8 cellular contexts compared by ENCODE assay signal in the genomic region with DNA sequence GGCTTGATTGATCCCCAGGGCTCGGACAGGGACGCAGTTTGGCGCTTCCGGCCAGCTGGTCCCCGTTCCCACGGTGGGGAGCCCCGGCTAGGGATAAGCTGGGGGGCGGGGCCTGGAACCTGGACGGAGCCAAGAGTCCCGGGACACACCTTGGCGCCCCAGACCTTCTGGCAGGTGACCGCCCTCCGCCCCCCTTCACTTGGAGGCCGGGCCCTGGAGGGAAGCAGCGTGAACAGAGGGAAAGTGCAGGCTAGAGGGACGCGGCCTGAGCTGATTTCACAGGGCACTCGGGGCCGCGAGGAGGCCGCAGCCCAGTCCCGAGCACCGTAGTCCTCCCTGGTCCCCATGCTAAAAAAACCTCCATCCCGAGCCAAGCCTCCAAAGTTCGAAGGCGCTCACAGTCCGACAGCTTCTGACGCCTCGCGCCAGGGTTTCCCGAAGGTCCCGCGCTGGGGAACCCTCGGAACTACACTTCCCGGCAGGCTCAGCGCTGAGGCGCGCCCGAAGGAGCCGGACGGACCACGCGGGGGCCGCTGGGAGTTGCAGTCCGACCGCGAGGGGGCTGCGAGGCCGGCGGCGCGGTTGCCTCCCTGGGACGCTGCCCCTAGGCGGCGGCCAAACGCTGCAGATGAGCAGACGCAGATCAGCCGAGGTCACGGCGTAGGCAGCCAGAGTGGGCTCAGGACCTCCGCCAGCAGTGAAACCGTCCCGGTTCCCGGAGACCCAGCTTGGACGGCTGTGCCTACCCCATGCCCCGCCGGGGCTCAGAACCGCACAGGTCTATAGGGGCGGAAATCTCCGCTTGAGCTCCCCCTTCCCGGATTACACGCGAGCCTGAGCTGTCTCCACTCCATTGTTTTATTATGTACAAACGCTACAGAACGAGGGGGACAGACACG. TPM values are rescaled to one million over a fixed set of nuclear protein-coding genes. Genes with fewer than 3 reads are reported as not detected.
DNase-seq lines count a peak whose midpoint lies in the region; TF ChIP-seq lines count a peak whose summit lies in the region.

Gene TBX6 (minus strand): TSS at position 451 of the 899 bp plus-strand sequence. CDS start 731 bp downstream, outside the sequence.

- intact Hi-C loops in stomach (cut with DNase I; ENCODE audit: low total_unique reads): no loop called here

- in situ Hi-C loops in G401 (cut with HindIII; ENCODE audit: low sequenced_read_pairs): no loop called here

- CTCF ChIA-PET in RWPE1 (lab: Yijun Ruan, JAX): interaction anchor here (0.5 to 2.0 kb wide), 14 partner anchors 12 to 1469 kb away, joined by 3 to 16 read pairs (median 4); partner anchors contain the start of gene GDPD3

- peak within 1 kb of the TSS; percentile 87 for H3K4me3 ChIP-seq in H7 (ENCODE audit: insufficient read depth, low read depth, low read length)
- H3K4me3 ChIP-seq in stomach: peak within 1 kb of the TSS; percentile 48 to 66 (median 52)

- no peaks in the 10 kb centered on the region for H3K9me3 Mint-ChIP-seq in neural crest cell

- TF ChIP-seq CTCF in RWPE1 (conservative IDR thresholded peaks at IDR 0.05; ENCODE audit: low read depth) (peak; percentile 89), neural crest cell (conservative IDR thresholded peaks at IDR 0.05) (peak; percentile 72), stomach (IDR thresholded peaks at IDR 0.05) (peak in 5 of 7 experiments; percentile 77 to 93 (median 82))

- peaks cover 40 to 64% (median 54%) of the 10 kb centered on the region in 4 donors for H3K4me1 ChIP-seq in stomach

- H3K27me3 ChIP-seq in H7 (ENCODE audit: control insufficient read depth, insufficient read depth, low read length) (no peaks in the 10 kb centered on the region), stomach (no peaks in the 10 kb centered on the region)

- 0 to 1% (median 0%) methylated on average over 34 to 76 of the region's 76 CpGs for WGBS in stomach, 5 donors

- H3K4me1 Mint-ChIP-seq in neural crest cell: peaks cover 38% of the 10 kb centered on the region

- H3K27ac ChIP-seq in RWPE1 (peak within 1 kb of the TSS; percentile 79), stomach (peak within 1 kb of the TSS; percentile 66 to 99 (median 88))

- H3K4me3 Mint-ChIP-seq in neural crest cell: peak within 1 kb of the TSS; percentile 84

- POLR2A ChIA-PET in RWPE1 (lab: Yijun Ruan, JAX; ENCODE audit: low non-redundant PET): interaction anchor here (0.6 to 1.4 kb wide), 2 partner anchors 18 to 25 kb away, joined by 3 to 4 read pairs; no protein-coding TSS in a partner anchor

- peaks cover 0 to 4% (median 1%) of the 10 kb centered on the region in 4 donors for H3K9me3 ChIP-seq in stomach

- no peak for TF ChIP-seq POLR2A in stomach (IDR thresholded peaks at IDR 0.05)

- TF ChIP-seq EP300 in stomach (IDR thresholded peaks at IDR 0.05): no peak

- H3K27ac Mint-ChIP-seq in neural crest cell (ENCODE audit: unreplicated experiment): peak within 1 kb of the TSS; percentile 95

- H3K36me3 ChIP-seq in H7 (replicated peaks; ENCODE audit: control insufficient read depth, insufficient read depth, low read length) (peaks cover 3% of the 10 kb centered on the region; the same call in 1 of the 2 replicates), stomach (peaks cover 5 to 22% (median 17%) of the 10 kb centered on the region in 4 donors)

- peaks cover 7% of the 10 kb centered on the region for H3K36me3 Mint-ChIP-seq in neural crest cell (ENCODE audit: low read depth)

- H3K27me3 Mint-ChIP-seq in neural crest cell (ENCODE audit: low read depth): peaks cover 2% of the 10 kb centered on the region

- DNase-seq in G401 (ENCODE audit: low spot score) (peak; percentile 86), H7 (peak; percentile 98), LoVo (ENCODE audit: low spot score) (peak; percentile 94), RWPE1 (ENCODE audit: low spot score) (peak; percentile 86), fibroblast of the conjunctiva (ENCODE audit: low read depth) (peak; percentile 74), neural crest cell (ENCODE audit: low read depth, low spot score) (peak; percentile 95), stomach (peak; percentile 95)
- peak; percentile 98 for DNase-seq in activated effector memory CD4-positive, alpha-beta T cell treated with anti-CD3 and anti-CD28 coated beads, Interleukin-2, amount 50 U/mL, for 16 hours

RNA-seq across cellular contexts. Expression of gene TBX6, which starts in this region (rescaled TPM):
- not detected in 2 replicates for total RNA-seq in G401 (2014; rRNA removed; shearing (Covaris generic))
- total RNA-seq in H7 (2014; rRNA removed; shearing (Covaris generic)): 2.9 and 4.6 TPM in 2 replicates
- total RNA-seq in neural crest cell (0.79 and 1.2 TPM in 2 replicates), stomach (10 to 100 TPM in 1 of 5 donors, 1 to 10 TPM in 1, not detected in 3; 3.8 to 25.0 TPM)
- polyA plus RNA-seq in stomach: 1 to 10 TPM; 1.1 to 2.5 (median 2.1) TPM

Comparison
In these comparisons a context has a peak if more than half of its experiments do, and no peak if none do; other contexts are left out.
1. Peak in every context shown above with its lines: DNase-seq, H3K4me3 ChIP-seq and H3K27ac ChIP-seq.
2. Peak in DNase-seq in G401; RNA of the gene not detected or under 1 TPM.